Comparison of ENCODE assay signal across 1 cellular context in genomic region chr4:101306764-101307615, GRCh38.
TF ChIP-seq lines count a peak whose summit lies in the region.

No MANE protein-coding gene starts in this region.

TF ChIP-seq in GM12878, 131 proteins besides CTCF, POLR2A, EP300 and RAD21:
- TF ChIP-seq KDM1A (IDR thresholded peaks at IDR 0.05; ENCODE audit: borderline replicate concordance): no peak
- no peak for TF ChIP-seq EED (IDR thresholded peaks at IDR 0.05; ENCODE audit: low read depth)
